24 cellular contexts compared by ENCODE assay signal in genomic region chr16:79403534-79403933, GRCh38.
DNase-seq lines count a peak whose midpoint lies in the region; ATAC-seq, FAIRE-seq and TF ChIP-seq lines count a peak whose summit lies in the region.
"Had no signal": no experiment of that assay in that cellular context is flagged by ENCODE, and none has a peak within 500 bp of the region (broad histone marks: within the 10 kb centered on the region; RNA-seq: fewer than 3 reads in every experiment).

No MANE protein-coding gene starts in this region.

- H3K79me2 ChIP-seq in HepG2 (ENCODE audit: insufficient read depth, low read length) = no peaks in the 10 kb centered on the region
- no peaks in the 10 kb centered on the region for H3K79me2 ChIP-seq in neural progenitor cell (ENCODE audit: low read depth)

- H3K9ac ChIP-seq in HepG2 (ENCODE audit: insufficient read depth, low read depth, low read length) (no peak overlapping the region), neural progenitor cell (no peak overlapping the region)
- H3K9ac ChIP-seq: BLaER1 treated with 17β-estradiol and CSF1 and Interleukin-3, amounts not matched to agents 10 nM and 100 nM had no signal

- H3K27me3 ChIP-seq in HepG2 (ENCODE audit: control insufficient read depth in 1 of 2, insufficient read depth in 2 of 2, low read length in 2 of 2) (no peaks in the 10 kb centered on the region; a peak in 1 of 5 replicates), right lobe of liver (no peaks in the 10 kb centered on the region), neural progenitor cell (no peaks in the 10 kb centered on the region)
- H3K27me3 ChIP-seq: BLaER1 treated with 17β-estradiol and CSF1 and Interleukin-3, amounts not matched to agents 10 nM and 100 nM had no signal

- H3K4me1 ChIP-seq in HepG2 (ENCODE audit: insufficient read depth, low read length) = peaks cover 11% of the 10 kb centered on the region; the same call in 1 of the 2 replicates
- no peaks in the 10 kb centered on the region for H3K4me1 ChIP-seq in right lobe of liver
- H3K4me1 ChIP-seq in neural progenitor cell = peaks cover 7% of the 10 kb centered on the region
- H3K4me1 ChIP-seq: A549 had no signal

- no peak overlapping the region for H3K4me3 Mint-ChIP-seq in dendritic cell treated with granulocyte-macrophage colony-stimulating factor and Interleukin-4, amounts not matched to agents 40 ng/mL and 50 ng/mL, for 4 days
- H3K4me3 Mint-ChIP-seq in neural progenitor cell (no peak overlapping the region), type B pancreatic cell (no peak overlapping the region)
- H3K4me3 Mint-ChIP-seq: B cell; CD4-positive, alpha-beta T cell; CD8-positive, alpha-beta T cell had no signal

- H3K4me1 Mint-ChIP-seq in dendritic cell treated with granulocyte-macrophage colony-stimulating factor and Interleukin-4, amounts not matched to agents 40 ng/mL and 50 ng/mL, for 4 days (ENCODE audit: low read depth) = peaks cover 24% of the 10 kb centered on the region
- H3K4me1 Mint-ChIP-seq in neural progenitor cell (peaks cover 11% of the 10 kb centered on the region), type B pancreatic cell (ENCODE audit: unreplicated experiment) (peaks cover 6% of the 10 kb centered on the region)
- H3K4me1 Mint-ChIP-seq: B cell had no signal

- no peak overlapping the region for H3K27ac ChIP-seq in HepG2 (ENCODE audit: extremely low read length, insufficient read depth, low read length)
- H3K27ac ChIP-seq in right lobe of liver = no peak overlapping the region
- no peak overlapping the region for H3K27ac ChIP-seq in neural progenitor cell
- H3K27ac ChIP-seq: 22Rv1; A549; BLaER1 treated with 17β-estradiol and CSF1 and Interleukin-3, amounts not matched to agents 10 nM and 100 nM; C4-2B had no signal

- H3K9me3 Mint-ChIP-seq in dendritic cell treated with granulocyte-macrophage colony-stimulating factor and Interleukin-4, amounts not matched to agents 40 ng/mL and 50 ng/mL, for 4 days = peaks cover 9% of the 10 kb centered on the region
- H3K9me3 Mint-ChIP-seq in neural progenitor cell (peaks cover 11% of the 10 kb centered on the region), type B pancreatic cell (no peaks in the 10 kb centered on the region)
- H3K9me3 Mint-ChIP-seq: CD4-positive, alpha-beta T cell had no signal

- peak overlapping the region; percentile 25 for H3K27ac Mint-ChIP-seq in dendritic cell treated with granulocyte-macrophage colony-stimulating factor and Interleukin-4, amounts not matched to agents 40 ng/mL and 50 ng/mL, for 4 days
- H3K27ac Mint-ChIP-seq in neural progenitor cell (peak overlapping the region; percentile 21), type B pancreatic cell (peak overlapping the region; percentile 25)
- H3K27ac Mint-ChIP-seq: B cell; CD4-positive, alpha-beta T cell; CD8-positive, alpha-beta T cell had no signal

- intact Hi-C loops in HepG2 (cut with micrococcal nuclease; ENCODE audit: unreplicated experiment) = no loop called here
- intact Hi-C loops in right lobe of liver (cut with DNase I) = no loop called here
- intact Hi-C loops in dendritic cell treated with granulocyte-macrophage colony-stimulating factor and Interleukin-4, amounts not matched to agents 40 ng/mL and 50 ng/mL, for 4 days (cut with micrococcal nuclease) = no loop called here

- FAIRE-seq in HepG2 (lab: Jason Lieb, UNC) = no peak
- FAIRE-seq: A549, D721Med, G401.6, GM12891, GM19239 had no signal

- TF ChIP-seq EP300 in HepG2 (IDR thresholded peaks at IDR 0.05; ENCODE audit: low read depth in 2 of 2, low read length in 2 of 2) (no peak), HepG2 (CRISPR knock-in tag; IDR thresholded peaks at IDR 0.05; ENCODE audit: borderline replicate concordance) (no peak)

- CTCF ChIA-PET in HepG2 (lab: Yijun Ruan, JAX; ENCODE audit: low intra/inter-chr PET ratio, low total read pairs) = no interaction called here

- no TSS peak for BruUV-seq in HepG2 (replicated peaks; lab: Mats Ljungman, UMichigan)

- H3K4me3 ChIP-seq in HepG2 (replicated peaks in 1 of 3; ENCODE audit: insufficient read depth in 1 of 3, low read depth in 2 of 3, low read length in 3 of 3) = no peak overlapping the region
- no peak overlapping the region for H3K4me3 ChIP-seq in right lobe of liver
- no peak overlapping the region for H3K4me3 ChIP-seq in neural progenitor cell
- H3K4me3 ChIP-seq: A549; BLaER1 treated with 17β-estradiol and CSF1 and Interleukin-3, amounts not matched to agents 10 nM and 100 nM had no signal

- TF ChIP-seq CTCF in HepG2 (CRISPR knock-in tag; IDR thresholded peaks at IDR 0.05) (no peak), right lobe of liver (IDR thresholded peaks at IDR 0.05) (no peak), neural progenitor cell (IDR thresholded peaks at IDR 0.05) (no peak), type B pancreatic cell (conservative IDR thresholded peaks at IDR 0.05) (no peak)

- no peaks in the 10 kb centered on the region for H3F3A ChIP-seq in neural progenitor cell (ENCODE audit: low read depth)

- H2AFZ ChIP-seq in HepG2 (ENCODE audit: low read length) (no peak overlapping the region), neural progenitor cell (replicated peaks) (no peak overlapping the region)

- in situ Hi-C loops in HepG2 (cut with HindIII; ENCODE audit: extremely low pct_ligation_motif_present, low pct_unique_long_range_greater_than_20kb) = no loop called here

- 6% methylated on average over 4 of the region's 4 CpGs for WGBS in HepG2 (ENCODE audit: low lambda C conversion rate)
- WGBS in right lobe of liver (ENCODE audit: insufficient coverage, low coverage, low lambda C conversion rate, missing lambda C conversion rate) = 52% methylated on average over 3 of the region's 4 CpGs

- no peaks in the 10 kb centered on the region for H3K36me3 ChIP-seq in HepG2 (replicated peaks in 1 of 2; ENCODE audit: control insufficient read depth in 1 of 2, insufficient read depth in 2 of 2, low read length in 2 of 2)
- H3K36me3 ChIP-seq in right lobe of liver = no peaks in the 10 kb centered on the region
- no peaks in the 10 kb centered on the region for H3K36me3 ChIP-seq in neural progenitor cell
- H3K36me3 ChIP-seq: BLaER1 treated with 17β-estradiol and CSF1 and Interleukin-3, amounts not matched to agents 10 nM and 100 nM had no signal

- TF ChIP-seq POLR2A in HepG2 (IDR thresholded peaks at IDR 0.05; ENCODE audit: insufficient read depth in 1 of 2, low read depth in 2 of 2, low read length in 2 of 2) = no peak
- no peak for TF ChIP-seq POLR2A in right lobe of liver (IDR thresholded peaks at IDR 0.05)

- TF ChIP-seq RAD21 in HepG2 (CRISPR knock-in tag; IDR thresholded peaks at IDR 0.05) = no peak

- peaks cover 26% of the 10 kb centered on the region for H3K27me3 Mint-ChIP-seq in dendritic cell treated with granulocyte-macrophage colony-stimulating factor and Interleukin-4, amounts not matched to agents 40 ng/mL and 50 ng/mL, for 4 days
- H3K27me3 Mint-ChIP-seq in neural progenitor cell (ENCODE audit: insufficient read depth, low read depth) (peaks cover 10% of the 10 kb centered on the region), type B pancreatic cell (peaks cover 13% of the 10 kb centered on the region)
- H3K27me3 Mint-ChIP-seq: CD4-positive, alpha-beta T cell had no signal

- POLR2A ChIA-PET in HepG2 (lab: Yijun Ruan, JAX) = no interaction called here

- DNase-seq in HepG2 (ENCODE audit: low spot score) = peak; percentile 10
- DNase-seq in right lobe of liver = no peak
- no peak for DNase-seq in neural progenitor cell (ENCODE audit: low spot score)
- no peak for DNase-seq in type B pancreatic cell (ENCODE audit: extremely low spot score, unreplicated experiment)
- DNase-seq in T-helper 9 cell = no peak
- DNase-seq: AML-193; Caco-2; Calu3; CD4-positive, alpha-beta T cell; CD8-positive, alpha-beta T cell; DMS79 treated with DMSO at 0.1 percent for 48 hours; GF-D8 had no signal

- H3K4me2 ChIP-seq in HepG2 (ENCODE audit: low read depth, low read length) (no peak overlapping the region), neural progenitor cell (no peak overlapping the region)
- H3K4me2 ChIP-seq: A549 had no signal

- no peaks in the 10 kb centered on the region for H4K20me1 ChIP-seq in HepG2 (ENCODE audit: insufficient read depth, low read length)
- H4K20me1 ChIP-seq in neural progenitor cell (ENCODE audit: low read depth) = no peaks in the 10 kb centered on the region
- H4K20me1 ChIP-seq: BLaER1 treated with 17β-estradiol and CSF1 and Interleukin-3, amounts not matched to agents 10 nM and 100 nM had no signal

- ATAC-seq in HepG2 (peak; percentile 62), right lobe of liver (no peak), HG02938 (IDR thresholded peaks at IDR 0.05; ENCODE audit: unreplicated experiment) (no peak), HG02678 (IDR thresholded peaks at IDR 0.05; ENCODE audit: unreplicated experiment) (no peak)
- ATAC-seq: A549; CD8-positive, alpha-beta T cell had no signal

- no peaks in the 10 kb centered on the region for H3K9me3 ChIP-seq in HepG2 (ENCODE audit: low read length)
- no peaks in the 10 kb centered on the region for H3K9me3 ChIP-seq in right lobe of liver
- no peaks in the 10 kb centered on the region for H3K9me3 ChIP-seq in neural progenitor cell (ENCODE audit: low read depth)
- H3K9me3 ChIP-seq: Caco-2 had no signal

- H3K36me3 Mint-ChIP-seq in dendritic cell treated with granulocyte-macrophage colony-stimulating factor and Interleukin-4, amounts not matched to agents 40 ng/mL and 50 ng/mL, for 4 days (ENCODE audit: low read depth) = no peaks in the 10 kb centered on the region
- H3K36me3 Mint-ChIP-seq in neural progenitor cell (peaks cover 2% of the 10 kb centered on the region), type B pancreatic cell (no peaks in the 10 kb centered on the region)
- H3K36me3 Mint-ChIP-seq: CD8-positive, alpha-beta T cell had no signal

TF ChIP-seq in HepG2, 621 proteins besides CTCF, POLR2A, EP300 and RAD21 (continues in another document):
- TF ChIP-seq HNF4A (CRISPR knock-in tag; IDR thresholded peaks at IDR 0.05) (peak; percentile 58), FOXP1 (IDR thresholded peaks at IDR 0.05) (no peak), FOXP1 (CRISPR knock-in tag; IDR thresholded peaks at IDR 0.05) (peak; percentile 46; the same call in 1 of the 2 replicates), ATF1 (CRISPR knock-in tag; IDR thresholded peaks at IDR 0.05) (0 out of 2 replicates have a peak, but pooled peaks have one; percentile 28)
- TF ChIP-seq, protein P1, sequence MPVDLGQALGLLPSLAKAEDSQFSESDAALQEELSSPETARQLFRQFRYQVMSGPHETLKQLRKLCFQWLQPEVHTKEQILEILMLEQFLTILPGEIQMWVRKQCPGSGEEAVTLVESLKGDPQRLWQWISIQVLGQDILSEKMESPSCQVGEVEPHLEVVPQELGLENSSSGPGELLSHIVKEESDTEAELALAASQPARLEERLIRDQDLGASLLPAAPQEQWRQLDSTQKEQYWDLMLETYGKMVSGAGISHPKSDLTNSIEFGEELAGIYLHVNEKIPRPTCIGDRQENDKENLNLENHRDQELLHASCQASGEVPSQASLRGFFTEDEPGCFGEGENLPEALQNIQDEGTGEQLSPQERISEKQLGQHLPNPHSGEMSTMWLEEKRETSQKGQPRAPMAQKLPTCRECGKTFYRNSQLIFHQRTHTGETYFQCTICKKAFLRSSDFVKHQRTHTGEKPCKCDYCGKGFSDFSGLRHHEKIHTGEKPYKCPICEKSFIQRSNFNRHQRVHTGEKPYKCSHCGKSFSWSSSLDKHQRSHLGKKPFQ (CRISPR knock-in tag; IDR thresholded peaks at IDR 0.05; ENCODE audit: insufficient replicate concordance) = peak; percentile 43
